Comparison of ENCODE assay signal across 8 cellular contexts in genomic region chr12:6944381-6945186, GRCh38. TPM values are rescaled to one million over a fixed set of nuclear protein-coding genes. Genes with fewer than 3 reads are reported as not detected.
DNase-seq lines count a peak whose midpoint lies in the region; ATAC-seq and TF ChIP-seq lines count a peak whose summit lies in the region.

No MANE protein-coding gene starts in this region.

- peaks cover 20% of the 10 kb centered on the region for H3K4me1 ChIP-seq in PC-9 (replicated peaks; ENCODE audit: insufficient read depth)
- H3K4me1 ChIP-seq in esophagus muscularis mucosa: peaks cover 35 to 57% (median 55%) of the 10 kb centered on the region in 4 donors
- H3K4me1 ChIP-seq in muscle layer of duodenum (ENCODE audit: control insufficient read depth in 1 of 2, insufficient read depth in 2 of 2, low read length in 2 of 2): peaks cover 18 to 25% of the 10 kb centered on the region in 2 donors

- intact Hi-C loops in PC-9 (cut with micrococcal nuclease; ENCODE audit: unreplicated experiment) (loop anchor here (1.0 to 5.0 kb wide), 7 partner anchors 19 to 694 kb away; partner anchors contain the start of genes C1RL, MLF2 and PEX5), esophagus muscularis mucosa (cut with DNase I) (loop anchor here (5.0 kb wide), 1 partner anchor 168 kb away; no protein-coding TSS in a partner anchor)

- H3K27me3 ChIP-seq in PC-9 (ENCODE audit: insufficient read depth, low read depth) (no peaks in the 10 kb centered on the region), esophagus muscularis mucosa (no peaks in the 10 kb centered on the region), muscle layer of duodenum (ENCODE audit: low read depth, low read length) (no peaks in the 10 kb centered on the region)

- peaks cover 0 to 6% of the 10 kb centered on the region in 2 donors for H3K36me3 Mint-ChIP-seq in activated T-cell treated with anti-CD3 and anti-CD28 coated beads, Interleukin-2, amount 50 U/mL, for 72 hours (ENCODE audit: insufficient read depth in 2 of 2)

- TF ChIP-seq POLR2A in esophagus muscularis mucosa (IDR thresholded peaks at IDR 0.05; ENCODE audit: low read depth): no peak

- peak; percentile 38 for ATAC-seq in GM21529 (IDR thresholded peaks at IDR 0.05; ENCODE audit: unreplicated experiment)
- peak; percentile 57 to 61 for ATAC-seq in activated T-cell treated with anti-CD3 and anti-CD28 coated beads, Interleukin-2, amount 50 U/mL, for 72 hours (replicated peaks in 1 of 2)

- H3F3A ChIP-seq in PC-9 (ENCODE audit: insufficient read depth, low read depth): peaks cover 57% of the 10 kb centered on the region

- no peaks in the 10 kb centered on the region for H4K20me1 ChIP-seq in PC-9 (ENCODE audit: insufficient read depth)

- H2AFZ ChIP-seq in PC-9: peak overlapping the region; percentile 79

- no peaks in the 10 kb centered on the region for H3K27me3 Mint-ChIP-seq in activated T-cell treated with anti-CD3 and anti-CD28 coated beads, Interleukin-2, amount 50 U/mL, for 72 hours (ENCODE audit: low read depth)

- H3K79me2 ChIP-seq in PC-9 (ENCODE audit: low read depth): peaks cover 28% of the 10 kb centered on the region; the same call in 1 of the 2 replicates

- TF ChIP-seq CTCF in PC-9 (conservative IDR thresholded peaks at IDR 0.05) (peak; percentile 88), esophagus muscularis mucosa (IDR thresholded peaks at IDR 0.05) (peak; percentile 81 to 93 (median 91))

- DNase-seq in DMS 273 treated with DMSO at 0.1 percent for 48 hours (lab: John Stamatoyannopoulos, UW): peak; percentile 77
- DNase-seq in KG1 (lab: John Stamatoyannopoulos, UW): peak; percentile 83
- DNase-seq in PC-9: peak; percentile 90 to 97
- peak; percentile 92 to 96 for DNase-seq in activated T-cell treated with anti-CD3 and anti-CD28 coated beads, Interleukin-2, amount 50 U/mL, for 72 hours
- DNase-seq in esophagus muscularis mucosa (ENCODE audit: extremely low spot score): peak; percentile 98
- DNase-seq in stimulated activated CD8-positive, alpha-beta memory T cell treated with anti-CD3 and anti-CD28 coated beads, Interleukin-7, amount 100 ng/mL, for 4 hours (ENCODE audit: low read depth in 2 of 2): peak; percentile 76 to 78

- peaks cover 69% of the 10 kb centered on the region for H3K4me1 Mint-ChIP-seq in activated T-cell treated with anti-CD3 and anti-CD28 coated beads, Interleukin-2, amount 50 U/mL, for 72 hours (ENCODE audit: low read depth)

- no peak for TF ChIP-seq EP300 in esophagus muscularis mucosa (IDR thresholded peaks at IDR 0.05)

- 4% methylated on average over 20 of the region's 48 CpGs for WGBS in esophagus muscularis mucosa

- H3K36me3 ChIP-seq in PC-9 (ENCODE audit: low read depth): no peaks in the 10 kb centered on the region
- H3K36me3 ChIP-seq in esophagus muscularis mucosa: peaks cover 0 to 45% (median 39%) of the 10 kb centered on the region in 4 donors
- peaks cover 12 to 17% of the 10 kb centered on the region in 2 donors for H3K36me3 ChIP-seq in muscle layer of duodenum (ENCODE audit: control insufficient read depth in 1 of 2, insufficient read depth in 2 of 2, low read length in 2 of 2)

- H3K9me3 Mint-ChIP-seq in activated T-cell treated with anti-CD3 and anti-CD28 coated beads, Interleukin-2, amount 50 U/mL, for 72 hours: no peaks in the 10 kb centered on the region

- H3K9me2 ChIP-seq in PC-9 (ENCODE audit: insufficient read depth): no peaks in the 10 kb centered on the region

- H3K4me3 Mint-ChIP-seq in activated T-cell treated with anti-CD3 and anti-CD28 coated beads, Interleukin-2, amount 50 U/mL, for 72 hours: peak overlapping the region; percentile 77 to 92

- H3K9me3 ChIP-seq in PC-9 (ENCODE audit: insufficient read depth, low read depth) (no peaks in the 10 kb centered on the region), esophagus muscularis mucosa (no peaks in the 10 kb centered on the region), muscle layer of duodenum (ENCODE audit: control insufficient read depth in 1 of 2, low read length in 2 of 2) (no peaks in the 10 kb centered on the region)

- H3K4me3 ChIP-seq in PC-9: peak overlapping the region; percentile 67
- peak overlapping the region; percentile 69 to 77 (median 73) for H3K4me3 ChIP-seq in esophagus muscularis mucosa
- H3K4me3 ChIP-seq in muscle layer of duodenum (ENCODE audit: low read depth in 1 of 2, low read length in 2 of 2): peak overlapping the region; percentile 81 to 83

- peak overlapping the region; percentile 82 for H3K4me2 ChIP-seq in PC-9

- CTCF ChIA-PET in PC-9 (lab: Charles Lee): interaction anchor here (0.8 to 4.4 kb wide), 13 partner anchors 17 to 1016 kb away, joined by 3 to 47 read pairs (median 7); partner anchors contain the start of genes C1RL and LPCAT3

- POLR2A ChIA-PET in PC-9 (lab: Charles Lee; ENCODE audit: unreplicated experiment): interaction anchor here (0.5 to 3.6 kb wide), 19 partner anchors 17 to 484 kb away, joined by 3 to 54 read pairs (median 7); partner anchors contain the start of genes C1RL, LPAR5, LPCAT3 and PTMS

- H3K27ac ChIP-seq in PC-9 (peak overlapping the region; percentile 94), esophagus muscularis mucosa (replicated peaks in 1 of 4) (peak overlapping the region; percentile 91 to 97 (median 96)), muscle layer of duodenum (ENCODE audit: low read length) (peak overlapping the region; percentile 98)

- H3K27ac Mint-ChIP-seq in activated T-cell treated with anti-CD3 and anti-CD28 coated beads, Interleukin-2, amount 50 U/mL, for 72 hours: peak overlapping the region; percentile 100

- no TSS peak for BruUV-seq in PC-9 (replicated peaks; lab: Mats Ljungman, UMichigan)

RNA-seq across cellular contexts. Expression of gene C12orf57, which starts 0.8 kb away (rescaled TPM):
- total RNA-seq in PC-9 (2021): 198 and 218 TPM in 2 replicates
- 100 to 1,000 TPM; 259 to 301 TPM for total RNA-seq in activated T-cell treated with anti-CD3 and anti-CD28 coated beads, Interleukin-2, amount 50 U/mL, for 72 hours
- total RNA-seq in esophagus muscularis mucosa: 100 to 1,000 TPM; 307 to 437 (median 325) TPM

RNA-seq across cellular contexts. Expression of gene RNU7-1, which starts 1.0 kb away (rescaled TPM):
- total RNA-seq in PC-9 (2021): not detected in 2 replicates
- total RNA-seq in activated T-cell treated with anti-CD3 and anti-CD28 coated beads, Interleukin-2, amount 50 U/mL, for 72 hours: not detected
- not detected for total RNA-seq in esophagus muscularis mucosa

RNA-seq across cellular contexts. Expression of gene PTPN6, which starts 6.6 kb away (rescaled TPM):
- total RNA-seq in PC-9 (2021): 84.1 and 92.7 TPM in 2 replicates
- 100 to 1,000 TPM; 238 to 313 TPM for total RNA-seq in activated T-cell treated with anti-CD3 and anti-CD28 coated beads, Interleukin-2, amount 50 U/mL, for 72 hours
- 10 to 100 TPM in 3 of 4 donors, 1 to 10 TPM in 1; 9.1 to 16.9 (median 13.3) TPM for total RNA-seq in esophagus muscularis mucosa

RNA-seq across cellular contexts. Expression of gene ATN1, which starts 16.8 kb away (rescaled TPM):
- total RNA-seq in PC-9 (2021) (158 and 159 TPM in 2 replicates), esophagus muscularis mucosa (100 to 1,000 TPM in 2 of 4 donors, 10 to 100 TPM in 2; 72.2 to 163 (median 92.4) TPM)
- 10 to 100 TPM; 51.4 to 64.9 TPM for total RNA-seq in activated T-cell treated with anti-CD3 and anti-CD28 coated beads, Interleukin-2, amount 50 U/mL, for 72 hours

RNA-seq across cellular contexts. Expression of gene PHB2, which starts 25.9 kb away (rescaled TPM):
- 384 and 386 TPM in 2 replicates for total RNA-seq in PC-9 (2021)
- 100 to 1,000 TPM; 296 to 348 TPM for total RNA-seq in activated T-cell treated with anti-CD3 and anti-CD28 coated beads, Interleukin-2, amount 50 U/mL, for 72 hours
- 100 to 1,000 TPM; 194 to 265 (median 233) TPM for total RNA-seq in esophagus muscularis mucosa

Comparison
In these comparisons a context has a peak if more than half of its experiments do, and no peak if none do; other contexts are left out.
1. Peak in every context shown above with its lines: DNase-seq, ATAC-seq, H3K4me3 ChIP-seq and H3K27ac ChIP-seq.